1 cellular context compared by ENCODE assay signal in the genomic region with DNA sequence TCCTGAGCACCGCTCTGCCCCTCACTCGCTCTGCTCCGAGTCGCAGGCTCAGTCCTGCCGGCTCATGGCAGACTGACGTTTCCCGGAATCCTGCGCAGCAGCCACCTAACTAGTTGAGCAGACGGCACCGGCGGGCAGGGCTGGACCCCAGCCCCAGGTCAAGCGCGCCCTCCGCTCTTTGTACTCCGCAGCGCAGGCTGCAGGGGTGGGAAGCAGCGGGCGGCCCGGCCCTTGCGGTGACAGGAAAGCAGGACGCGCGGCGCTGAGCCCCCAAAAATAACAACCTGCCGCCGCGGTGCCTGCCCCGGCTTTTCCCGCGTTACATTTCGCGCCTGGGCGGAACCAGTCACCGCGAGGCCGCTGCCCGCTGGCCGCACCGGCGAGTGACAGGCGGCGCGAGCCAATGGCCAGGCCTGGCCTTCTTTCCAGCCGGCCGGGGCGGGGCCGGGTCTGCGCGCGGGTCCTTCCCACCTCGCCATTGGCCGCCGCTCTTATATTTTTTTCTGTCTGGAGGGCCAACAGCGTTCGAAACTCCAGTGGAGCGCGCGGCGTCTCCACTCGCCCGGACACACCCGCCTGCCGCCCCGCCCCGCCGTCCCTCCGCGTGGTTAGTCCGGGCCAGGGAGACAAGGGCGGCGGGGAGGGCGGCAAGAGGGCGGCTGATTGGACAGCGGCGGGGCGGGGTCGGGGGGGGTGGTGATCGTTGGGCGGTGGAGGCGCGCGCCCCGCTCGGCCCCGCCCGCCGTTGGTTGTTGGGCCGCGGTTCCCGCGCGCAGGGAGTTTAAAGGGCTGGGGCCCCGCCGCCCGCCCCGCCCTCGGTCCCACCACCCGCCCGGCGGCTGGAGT.
TF ChIP-seq lines count a peak whose summit lies in the region.

Gene ZNF367, minus strand, starts transcription at position 297 of the 846 bp plus-strand sequence. CDS start 338 bp downstream, outside the sequence.

TF ChIP-seq in HepG2, 621 proteins besides CTCF, POLR2A, EP300 and RAD21 (continued from another document and continues in another):
- TF ChIP-seq, protein P1, sequence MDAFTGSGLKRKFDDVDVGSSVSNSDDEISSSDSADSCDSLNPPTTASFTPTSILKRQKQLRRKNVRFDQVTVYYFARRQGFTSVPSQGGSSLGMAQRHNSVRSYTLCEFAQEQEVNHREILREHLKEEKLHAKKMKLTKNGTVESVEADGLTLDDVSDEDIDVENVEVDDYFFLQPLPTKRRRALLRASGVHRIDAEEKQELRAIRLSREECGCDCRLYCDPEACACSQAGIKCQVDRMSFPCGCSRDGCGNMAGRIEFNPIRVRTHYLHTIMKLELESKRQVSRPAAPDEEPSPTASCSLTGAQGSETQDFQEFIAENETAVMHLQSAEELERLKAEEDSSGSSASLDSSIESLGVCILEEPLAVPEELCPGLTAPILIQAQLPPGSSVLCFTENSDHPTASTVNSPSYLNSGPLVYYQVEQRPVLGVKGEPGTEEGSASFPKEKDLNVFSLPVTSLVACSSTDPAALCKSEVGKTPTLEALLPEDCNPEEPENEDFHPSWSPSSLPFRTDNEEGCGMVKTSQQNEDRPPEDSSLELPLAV (CRISPR knock-in tag; conservative IDR thresholded peaks at IDR 0.05; ENCODE audit: low read depth), result no peak
- TF ChIP-seq TCF7 (IDR thresholded peaks at IDR 0.05; ENCODE audit: low read depth), result peak; percentile 3; the same call in 1 of the 2 replicates
- peak; percentile 27; the same call in 1 of the 2 replicates for TF ChIP-seq PHF21A (CRISPR knock-in tag; IDR thresholded peaks at IDR 0.05)
- TF ChIP-seq FOXO1 (CRISPR knock-in tag; IDR thresholded peaks at IDR 0.05), result no peak
- TF ChIP-seq MAFF (IDR thresholded peaks at IDR 0.05; ENCODE audit: low read depth, low read length), result no peak
- TF ChIP-seq ZNF224 (CRISPR knock-in tag; IDR thresholded peaks at IDR 0.05), result peak; percentile 84; the same call in 1 of the 2 replicates
- TF ChIP-seq ZNF850 (CRISPR knock-in tag; conservative IDR thresholded peaks at IDR 0.05), result no peak
- TF ChIP-seq ZNF180 (CRISPR knock-in tag; IDR thresholded peaks at IDR 0.05; ENCODE audit: borderline replicate concordance, low read depth), result no peak
- TF ChIP-seq, protein P2, sequence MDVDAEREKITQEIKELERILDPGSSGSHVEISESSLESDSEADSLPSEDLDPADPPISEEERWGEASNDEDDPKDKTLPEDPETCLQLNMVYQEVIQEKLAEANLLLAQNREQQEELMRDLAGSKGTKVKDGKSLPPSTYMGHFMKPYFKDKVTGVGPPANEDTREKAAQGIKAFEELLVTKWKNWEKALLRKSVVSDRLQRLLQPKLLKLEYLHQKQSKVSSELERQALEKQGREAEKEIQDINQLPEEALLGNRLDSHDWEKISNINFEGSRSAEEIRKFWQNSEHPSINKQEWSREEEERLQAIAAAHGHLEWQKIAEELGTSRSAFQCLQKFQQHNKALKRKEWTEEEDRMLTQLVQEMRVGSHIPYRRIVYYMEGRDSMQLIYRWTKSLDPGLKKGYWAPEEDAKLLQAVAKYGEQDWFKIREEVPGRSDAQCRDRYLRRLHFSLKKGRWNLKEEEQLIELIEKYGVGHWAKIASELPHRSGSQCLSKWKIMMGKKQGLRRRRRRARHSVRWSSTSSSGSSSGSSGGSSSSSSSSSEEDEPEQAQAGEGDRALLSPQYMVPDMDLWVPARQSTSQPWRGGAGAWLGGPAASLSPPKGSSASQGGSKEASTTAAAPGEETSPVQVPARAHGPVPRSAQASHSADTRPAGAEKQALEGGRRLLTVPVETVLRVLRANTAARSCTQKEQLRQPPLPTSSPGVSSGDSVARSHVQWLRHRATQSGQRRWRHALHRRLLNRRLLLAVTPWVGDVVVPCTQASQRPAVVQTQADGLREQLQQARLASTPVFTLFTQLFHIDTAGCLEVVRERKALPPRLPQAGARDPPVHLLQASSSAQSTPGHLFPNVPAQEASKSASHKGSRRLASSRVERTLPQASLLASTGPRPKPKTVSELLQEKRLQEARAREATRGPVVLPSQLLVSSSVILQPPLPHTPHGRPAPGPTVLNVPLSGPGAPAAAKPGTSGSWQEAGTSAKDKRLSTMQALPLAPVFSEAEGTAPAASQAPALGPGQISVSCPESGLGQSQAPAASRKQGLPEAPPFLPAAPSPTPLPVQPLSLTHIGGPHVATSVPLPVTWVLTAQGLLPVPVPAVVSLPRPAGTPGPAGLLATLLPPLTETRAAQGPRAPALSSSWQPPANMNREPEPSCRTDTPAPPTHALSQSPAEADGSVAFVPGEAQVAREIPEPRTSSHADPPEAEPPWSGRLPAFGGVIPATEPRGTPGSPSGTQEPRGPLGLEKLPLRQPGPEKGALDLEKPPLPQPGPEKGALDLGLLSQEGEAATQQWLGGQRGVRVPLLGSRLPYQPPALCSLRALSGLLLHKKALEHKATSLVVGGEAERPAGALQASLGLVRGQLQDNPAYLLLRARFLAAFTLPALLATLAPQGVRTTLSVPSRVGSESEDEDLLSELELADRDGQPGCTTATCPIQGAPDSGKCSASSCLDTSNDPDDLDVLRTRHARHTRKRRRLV (CRISPR knock-in tag; IDR thresholded peaks at IDR 0.05), result no peak
- TF ChIP-seq PHF20 (CRISPR knock-in tag; IDR thresholded peaks at IDR 0.05), result no peak; the same call in 1 of the 2 replicates
- TF ChIP-seq ZFP1 (CRISPR knock-in tag; IDR thresholded peaks at IDR 0.05), result no peak
- no peak for TF ChIP-seq TEAD2 (CRISPR knock-in tag; IDR thresholded peaks at IDR 0.05)
- TF ChIP-seq, protein P3, sequence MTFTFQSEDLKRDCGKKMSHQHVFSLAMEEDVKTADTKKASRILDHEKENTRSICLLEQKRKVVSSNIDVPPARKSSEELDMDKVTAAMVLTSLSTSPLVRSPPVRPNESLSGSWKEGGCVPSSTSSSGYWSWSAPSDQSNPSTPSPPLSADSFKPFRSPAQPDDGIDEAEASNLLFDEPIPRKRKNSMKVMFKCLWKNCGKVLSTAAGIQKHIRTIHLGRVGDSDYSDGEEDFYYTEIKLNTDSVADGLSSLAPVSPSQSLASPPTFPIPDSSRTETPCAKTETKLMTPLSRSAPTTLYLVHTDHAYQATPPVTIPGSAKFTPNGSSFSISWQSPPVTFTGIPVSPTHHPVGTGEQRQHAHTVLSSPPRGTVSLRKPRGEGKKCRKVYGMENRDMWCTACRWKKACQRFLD (CRISPR knock-in tag; IDR thresholded peaks at IDR 0.05; ENCODE audit: borderline replicate concordance), result no peak
- TF ChIP-seq NR1H2 (CRISPR knock-in tag; IDR thresholded peaks at IDR 0.05; ENCODE audit: borderline replicate concordance, low read depth), result no peak
- no peak for TF ChIP-seq ZNF317 (CRISPR knock-in tag; IDR thresholded peaks at IDR 0.05)
- peak; percentile 54 for TF ChIP-seq ZNF598 (CRISPR knock-in tag; IDR thresholded peaks at IDR 0.05; ENCODE audit: borderline replicate concordance)
- no peak; the same call in 1 of the 2 replicates for TF ChIP-seq KDM5B (CRISPR knock-in tag; IDR thresholded peaks at IDR 0.05; ENCODE audit: borderline replicate concordance)
- no peak for TF ChIP-seq HNF4A (CRISPR knock-in tag; IDR thresholded peaks at IDR 0.05)
- no peak for TF ChIP-seq SRSF1 (optimal IDR thresholded peaks at IDR 0.05; ENCODE audit: low read depth, low read length)
- TF ChIP-seq ZNF7 (CRISPR knock-in tag; IDR thresholded peaks at IDR 0.05), result no peak
- no peak; the same call in 1 of the 2 replicates for TF ChIP-seq ZNF546 (CRISPR knock-in tag; conservative IDR thresholded peaks at IDR 0.05)
- no peak for TF ChIP-seq ZNF75D (CRISPR knock-in tag; IDR thresholded peaks at IDR 0.05; ENCODE audit: borderline replicate concordance)
- TF ChIP-seq ZNF121 (CRISPR knock-in tag; IDR thresholded peaks at IDR 0.05), result no peak
- TF ChIP-seq KAT7 (CRISPR knock-in tag; IDR thresholded peaks at IDR 0.05; ENCODE audit: borderline replicate concordance), result no peak
- TF ChIP-seq ZNF772 (CRISPR knock-in tag; IDR thresholded peaks at IDR 0.05), result peak; percentile 86
- TF ChIP-seq ZC3H13 (CRISPR knock-in tag; IDR thresholded peaks at IDR 0.05), result peak; percentile 95
- no peak for TF ChIP-seq ZNF720 (CRISPR knock-in tag; IDR thresholded peaks at IDR 0.05)
- TF ChIP-seq MXD3 (CRISPR knock-in tag; IDR thresholded peaks at IDR 0.05), result peak; percentile 61
- no peak for TF ChIP-seq TOE1 (CRISPR knock-in tag; IDR thresholded peaks at IDR 0.05)
- TF ChIP-seq NCOA2 (CRISPR knock-in tag; IDR thresholded peaks at IDR 0.05), result no peak; the same call in 1 of the 2 replicates
- no peak for TF ChIP-seq NFIC (IDR thresholded peaks at IDR 0.05; ENCODE audit: low read length)
- peak; percentile 53; the same call in 1 of the 2 replicates for TF ChIP-seq ZNF501 (CRISPR knock-in tag; IDR thresholded peaks at IDR 0.05)
- TF ChIP-seq ATRX (CRISPR knock-in tag; IDR thresholded peaks at IDR 0.05; ENCODE audit: borderline replicate concordance), result no peak
- TF ChIP-seq, protein P4, sequence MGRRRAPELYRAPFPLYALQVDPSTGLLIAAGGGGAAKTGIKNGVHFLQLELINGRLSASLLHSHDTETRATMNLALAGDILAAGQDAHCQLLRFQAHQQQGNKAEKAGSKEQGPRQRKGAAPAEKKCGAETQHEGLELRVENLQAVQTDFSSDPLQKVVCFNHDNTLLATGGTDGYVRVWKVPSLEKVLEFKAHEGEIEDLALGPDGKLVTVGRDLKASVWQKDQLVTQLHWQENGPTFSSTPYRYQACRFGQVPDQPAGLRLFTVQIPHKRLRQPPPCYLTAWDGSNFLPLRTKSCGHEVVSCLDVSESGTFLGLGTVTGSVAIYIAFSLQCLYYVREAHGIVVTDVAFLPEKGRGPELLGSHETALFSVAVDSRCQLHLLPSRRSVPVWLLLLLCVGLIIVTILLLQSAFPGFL (CRISPR knock-in tag; IDR thresholded peaks at IDR 0.05), result no peak
- peak; percentile 39; the same call in 1 of the 2 replicates for TF ChIP-seq TBX3 (IDR thresholded peaks at IDR 0.05; ENCODE audit: borderline replicate concordance)
- peak; percentile 88; the same call in 1 of the 2 replicates for TF ChIP-seq CHCHD3 (CRISPR knock-in tag; IDR thresholded peaks at IDR 0.05)
- TF ChIP-seq SAFB2 (CRISPR knock-in tag; IDR thresholded peaks at IDR 0.05; ENCODE audit: borderline replicate concordance, low read depth), result peak; percentile 71; the same call in 1 of the 2 replicates
- no peak for TF ChIP-seq HCFC1 (IDR thresholded peaks at IDR 0.05; ENCODE audit: low read depth, low read length)
- TF ChIP-seq, protein P5, sequence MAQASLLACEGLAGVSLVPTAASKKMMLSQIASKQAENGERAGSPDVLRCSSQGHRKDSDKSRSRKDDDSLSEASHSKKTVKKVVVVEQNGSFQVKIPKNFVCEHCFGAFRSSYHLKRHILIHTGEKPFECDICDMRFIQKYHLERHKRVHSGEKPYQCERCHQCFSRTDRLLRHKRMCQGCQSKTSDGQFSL (CRISPR knock-in tag; IDR thresholded peaks at IDR 0.05), result no peak
- TF ChIP-seq ZBTB7B (CRISPR knock-in tag; IDR thresholded peaks at IDR 0.05), result peak; percentile 47; the same call in 1 of the 2 replicates
- peak; percentile 36; the same call in 1 of the 2 replicates for TF ChIP-seq AFF4 (CRISPR knock-in tag; IDR thresholded peaks at IDR 0.05)
- no peak for TF ChIP-seq SNAPC5 (CRISPR knock-in tag; IDR thresholded peaks at IDR 0.05; ENCODE audit: borderline replicate concordance)
- no peak for TF ChIP-seq PTBP1 (IDR thresholded peaks at IDR 0.05; ENCODE audit: low read depth, low read length, poor library complexity, severe bottlenecking)
- TF ChIP-seq ZBTB26 (CRISPR knock-in tag; IDR thresholded peaks at IDR 0.05; ENCODE audit: borderline replicate concordance), result no peak
